ENCODE assay signal across 13 cellular contexts in genomic region chr3:69770219-69770618, GRCh38. TPM values are rescaled to one million over a fixed set of nuclear protein-coding genes. Genes with fewer than 3 reads are reported as not detected.
DNase-seq lines count a peak whose midpoint lies in the region; ATAC-seq and TF ChIP-seq lines count a peak whose summit lies in the region.
"Had no signal": no experiment of that assay in that cellular context is flagged by ENCODE, and none has a peak within 500 bp of the region (broad histone marks: within the 10 kb centered on the region; RNA-seq: fewer than 3 reads in every experiment).

No MANE protein-coding gene starts in this region.

- no peak for TF ChIP-seq EP300 in tibial nerve (IDR thresholded peaks at IDR 0.05)

- H3K36me3 ChIP-seq in GM23248 (ENCODE audit: low read depth) (no peaks in the 10 kb centered on the region), psoas muscle (ENCODE audit: insufficient read depth in 1 of 2, low read depth in 1 of 2) (no peaks in the 10 kb centered on the region), heart left ventricle (no peaks in the 10 kb centered on the region), tibial nerve (no peaks in the 10 kb centered on the region)
- H3K36me3 ChIP-seq: BLaER1 had no signal

- H3K79me2 ChIP-seq in GM23248 (ENCODE audit: insufficient read depth), result no peaks in the 10 kb centered on the region

- H3K4me2 ChIP-seq in GM23248 (ENCODE audit: unreplicated experiment), result peak overlapping the region; percentile 2
- H3K4me2 ChIP-seq: BLaER1 had no signal

- no peaks in the 10 kb centered on the region for H3K9me3 ChIP-seq in GM23248 (ENCODE audit: low read depth)
- H3K9me3 ChIP-seq in psoas muscle, result no peaks in the 10 kb centered on the region
- no peaks in the 10 kb centered on the region for H3K9me3 ChIP-seq in heart left ventricle
- no peaks in the 10 kb centered on the region for H3K9me3 ChIP-seq in tibial nerve
- H3K9me3 ChIP-seq: BLaER1 had no signal

- H3K9me2 ChIP-seq in GM23248 (ENCODE audit: insufficient read depth), result no peaks in the 10 kb centered on the region

- H3K9ac ChIP-seq in GM23248, result no peak overlapping the region
- H3K9ac ChIP-seq: BLaER1 had no signal

- H3K4me3 ChIP-seq in GM23248 (no peak overlapping the region), psoas muscle (no peak overlapping the region), heart left ventricle (no peak overlapping the region), tibial nerve (no peak overlapping the region)
- H3K4me3 ChIP-seq: BLaER1 had no signal

- H3K27me3 ChIP-seq in GM23248 (replicated peaks; ENCODE audit: insufficient read depth) (no peaks in the 10 kb centered on the region), psoas muscle (ENCODE audit: insufficient read depth in 3 of 3, low read length in 2 of 3) (no peaks in the 10 kb centered on the region), heart left ventricle (no peaks in the 10 kb centered on the region), tibial nerve (no peaks in the 10 kb centered on the region)
- H3K27me3 ChIP-seq: BLaER1 had no signal

- TF ChIP-seq CTCF in psoas muscle (IDR thresholded peaks at IDR 0.05), result no peak
- TF ChIP-seq CTCF in heart left ventricle (IDR thresholded peaks at IDR 0.05), result no peak
- TF ChIP-seq CTCF in tibial nerve (IDR thresholded peaks at IDR 0.05), result no peak

- H3K27ac ChIP-seq in GM23248, result no peak overlapping the region
- H3K27ac ChIP-seq in epithelial cell of prostate, result peak overlapping the region; percentile 67
- H3K27ac ChIP-seq in psoas muscle, result peak overlapping the region; percentile 43
- H3K27ac ChIP-seq in heart left ventricle, result peak overlapping the region in 3 of 12 donors; percentile 11 to 39 (median 22)
- no peak overlapping the region for H3K27ac ChIP-seq in tibial nerve
- H3K27ac ChIP-seq: BLaER1 had no signal

- peaks cover 21% of the 10 kb centered on the region for H3K4me1 ChIP-seq in GM23248 (ENCODE audit: insufficient read depth)
- peaks cover 62% of the 10 kb centered on the region for H3K4me1 ChIP-seq in psoas muscle
- H3K4me1 ChIP-seq in heart left ventricle, result peaks cover 0 to 92% (median 44%) of the 10 kb centered on the region in 12 donors
- H3K4me1 ChIP-seq in tibial nerve, result peaks cover 0 to 15% (median under 1%) of the 10 kb centered on the region in 4 donors
- H3K4me1 ChIP-seq: BLaER1 had no signal

- TF ChIP-seq POLR2A in heart left ventricle (IDR thresholded peaks at IDR 0.05) (no peak), tibial nerve (IDR thresholded peaks at IDR 0.05) (no peak)

- no peaks in the 10 kb centered on the region for H4K20me1 ChIP-seq in GM23248 (ENCODE audit: insufficient read depth)
- H4K20me1 ChIP-seq: BLaER1 had no signal

- H2AFZ ChIP-seq in GM23248, result no peak overlapping the region

- intact Hi-C loops in psoas muscle (cut with DNase I), result no loop called here
- intact Hi-C loops in heart left ventricle (cut with DNase I), result loop anchor here in 1 of 10 donors (10.0 kb wide), 1 partner anchor 85 kb away; no protein-coding TSS in a partner anchor
- intact Hi-C loops in posterior vena cava (cut with DNase I), result no loop called here

- in situ Hi-C loops in GM23248 (cut with MboI), result no loop called here

- ATAC-seq in psoas muscle, result no peak
- no peak for ATAC-seq in HG03135 (IDR thresholded peaks at IDR 0.05; ENCODE audit: unreplicated experiment)
- no peak for ATAC-seq in heart left ventricle
- ATAC-seq: left ventricle myocardium superior; stimulated activated effector memory CD8-positive, alpha-beta T cell treated with anti-CD3 and anti-CD28 coated beads, Interleukin-12 subunit alpha, Interleukin-12 subunit beta, amount 100 ng/mL, for 72 hours had no signal

- peak; percentile 14 for DNase-seq in GM23248
- peak; percentile 55 for DNase-seq in RKO (ENCODE audit: low spot score)
- peak; percentile 12 for DNase-seq in epithelial cell of prostate (ENCODE audit: low read depth, low spot score)
- no peak for DNase-seq in psoas muscle
- no peak for DNase-seq in heart left ventricle
- no peak for DNase-seq in tibial nerve (ENCODE audit: low spot score in 2 of 2)
- DNase-seq in posterior vena cava (ENCODE audit: low spot score), result no peak
- DNase-seq: left ventricle myocardium superior, NCI-H2227 treated with DMSO at 0.1 percent for 48 hours, RPMI8226 had no signal

- H3F3A ChIP-seq in GM23248 (ENCODE audit: insufficient read depth), result peaks cover 17% of the 10 kb centered on the region

RNA-seq across cellular contexts. Expression of gene MITF, which starts 31.0 kb away (rescaled TPM):
- total RNA-seq in GM23248 (2014; rRNA removed; shearing (Covaris generic)), result 0.38 and 0.86 TPM in 2 replicates
- polyA plus RNA-seq in GM23248 (2016; fragmentation: Nextera tagmentation; extraction: Ambion mirVana) (2.0 and 2.1 TPM in 2 replicates), psoas muscle (10 to 100 TPM; 11.8 to 49.9 (median 29.0) TPM), heart left ventricle (10 to 100 TPM; 17.9 to 56.9 TPM)
- total RNA-seq in psoas muscle (10 to 100 TPM; 48.2 to 98.1 (median 62.8) TPM), heart left ventricle (100 to 1,000 TPM in 2 of 9 donors, 10 to 100 TPM in 7; 61.4 to 114 (median 86.9) TPM), tibial nerve (10 to 100 TPM; 10.3 to 26.9 (median 15.5) TPM), posterior vena cava (10 to 100 TPM; 25.9 to 61.4 TPM)

Comparison
In these comparisons a context has a peak if more than half of its experiments do, and no peak if none do; other contexts are left out.
1. DNase-seq: peak in GM23248 (single experiment), RKO (single experiment) and epithelial cell of prostate (single experiment); none in psoas muscle (0 of 2), heart left ventricle (0 of 5), tibial nerve (0 of 2) and posterior vena cava (single experiment).
2. H3K27ac ChIP-seq: peak in epithelial cell of prostate (single experiment) and psoas muscle (single experiment); none in GM23248 (single experiment) and tibial nerve (0 of 4).